In genomic region chr18:75120521-75120920, GRCh38 we compare ENCODE assay signal across 30 cellular contexts.
"Had no signal": no experiment of that assay in that cellular context is flagged by ENCODE, and none has a peak within 500 bp of the region (broad histone marks: within the 10 kb centered on the region; RNA-seq: fewer than 3 reads in every experiment).

No MANE protein-coding gene starts in this region.

- DNase-seq: activated B cell treated with CpG ODN at 0.5 μM for 24 hours; activated CD4-positive, alpha-beta T cell treated with anti-CD3 and anti-CD28 coated beads for 48 hours; activated CD4-positive, alpha-beta T cell treated with anti-CD3 and anti-CD28 coated beads, Interleukin-2, amount 50 U/mL, for 1 hour; activated CD4-positive, alpha-beta T cell treated with anti-CD3 and anti-CD28 coated beads, Interleukin-2, amount 50 U/mL, for 48 hours; activated CD8-positive, alpha-beta memory T cell treated with anti-CD3 and anti-CD28 coated beads, Interleukin-2, amount 50 U/mL, for 4 hours; activated CD8-positive, alpha-beta T cell treated with anti-CD3 and anti-CD28 coated beads for 36 hours; activated effector memory CD4-positive, alpha-beta T cell treated with anti-CD3 and anti-CD28 coated beads, Interleukin-2, amount 50 U/mL, for 16 hours; activated naive CD4-positive, alpha-beta T cell treated with anti-CD3 and anti-CD28 coated beads for 36 hours; activated naive CD8-positive, alpha-beta T cell treated with anti-CD3 and anti-CD28 coated beads for 36 hours; activated naive CD8-positive, alpha-beta T cell treated with anti-CD3 and anti-CD28 coated beads, Interleukin-2, amount 50 U/mL, for 24 hours; activated T-cell treated with anti-CD3 and anti-CD28 coated beads, Interleukin-2, amount 50 U/mL, for 1 hour; activated T-cell treated with anti-CD3 and anti-CD28 coated beads, Interleukin-2, amount 50 U/mL, for 48 hours; amygdala; aorta; body of pancreas; caudate nucleus; effector CD8-positive, alpha-beta T cell; esophagus squamous epithelium; SW 1271; T-cell; T-helper 9 cell; WERI-Rb-1 had no signal

- H3K27ac Mint-ChIP-seq: activated B cell treated with CpG ODN at 0.5 μM for 24 hours; activated CD8-positive, alpha-beta memory T cell treated with anti-CD3 and anti-CD28 coated beads, Interleukin-2, amount 10 ng/mL, durations not matched to agents 7 days and 5 days; activated CD8-positive, alpha-beta T cell treated with anti-CD3 and anti-CD28 coated beads for 36 hours; activated naive CD4-positive, alpha-beta T cell treated with anti-CD3 and anti-CD28 coated beads for 36 hours; activated naive CD4-positive, alpha-beta T cell treated with anti-CD3 and anti-CD28 coated beads, Interleukin-2, amount 50 U/mL, for 24 hours; activated naive CD8-positive, alpha-beta T cell treated with anti-CD3 and anti-CD28 coated beads for 36 hours; activated naive CD8-positive, alpha-beta T cell treated with anti-CD3 and anti-CD28 coated beads, Interleukin-2, amount 50 U/mL, for 24 hours; activated T-helper 1 cell treated with anti-CD3 and anti-CD28 coated beads, Interleukin-12 subunit alpha, Interleukin-12 subunit beta, Interleukin-2, Interleukin-4 antibody, amounts not matched to agents 30 ng/mL and 10 ng/mL and 1 ng/mL, durations not matched to agents 14 hours and 24 hours and 36 hours; activated T-helper 2 cell treated with anti-CD3 and anti-CD28 coated beads, Interferon-gamma antibody, Interleukin-2, Interleukin-4, amounts not matched to agents 10 μg/mL and 5 μg/mL and 100 μg/mL, durations not matched to agents 14 hours and 24 hours and 36 hours; T-cell; T-helper 1 cell treated with Interleukin-12 subunit alpha and Interleukin-12 subunit beta and Interleukin-4 antibody, amounts not matched to agents 30 μg/mL and 1 μg/mL, for 36 hours had no signal

- ATAC-seq: activated CD4-positive, CD25-positive, alpha-beta regulatory T cell treated with anti-CD3 and anti-CD28 coated beads, Interleukin-2, amount 50 U/mL, for 24 hours; activated CD8-positive, alpha-beta memory T cell treated with anti-CD3 and anti-CD28 coated beads, Interleukin-2, amount 10 ng/mL, durations not matched to agents 7 days and 5 days; activated CD8-positive, alpha-beta T cell treated with anti-CD3 and anti-CD28 coated beads for 36 hours; activated naive CD8-positive, alpha-beta T cell treated with anti-CD3 and anti-CD28 coated beads, Interleukin-2, amount 50 U/mL, for 24 hours; body of pancreas; T-cell had no signal

- H3K4me1 Mint-ChIP-seq: activated B cell treated with CpG ODN at 0.5 μM for 24 hours; activated CD8-positive, alpha-beta memory T cell treated with anti-CD3 and anti-CD28 coated beads, Interleukin-2, amount 10 ng/mL, durations not matched to agents 7 days and 5 days; activated naive CD4-positive, alpha-beta T cell treated with anti-CD3 and anti-CD28 coated beads, Interleukin-2, amount 50 U/mL, for 24 hours; activated naive CD8-positive, alpha-beta T cell treated with anti-CD3 and anti-CD28 coated beads for 36 hours; activated naive CD8-positive, alpha-beta T cell treated with anti-CD3 and anti-CD28 coated beads, Interleukin-2, amount 50 U/mL, for 24 hours had no signal

- H3K27me3 Mint-ChIP-seq: activated CD8-positive, alpha-beta memory T cell treated with anti-CD3 and anti-CD28 coated beads, Interleukin-2, amount 10 ng/mL, durations not matched to agents 7 days and 5 days; activated CD8-positive, alpha-beta T cell treated with anti-CD3 and anti-CD28 coated beads for 36 hours; activated naive CD4-positive, alpha-beta T cell treated with anti-CD3 and anti-CD28 coated beads, Interleukin-2, amount 50 U/mL, for 24 hours; activated naive CD8-positive, alpha-beta T cell treated with anti-CD3 and anti-CD28 coated beads for 36 hours; activated naive CD8-positive, alpha-beta T cell treated with anti-CD3 and anti-CD28 coated beads, Interleukin-2, amount 50 U/mL, for 24 hours had no signal

- H3K27me3 ChIP-seq: adrenal gland, body of pancreas, esophagus squamous epithelium had no signal

- H3K27ac ChIP-seq: adrenal gland, body of pancreas, epithelial cell of prostate, esophagus squamous epithelium, WERI-Rb-1 had no signal

- H3K4me3 ChIP-seq: adrenal gland, body of pancreas, esophagus squamous epithelium had no signal

- H3K9me3 Mint-ChIP-seq: activated B cell treated with CpG ODN at 0.5 μM for 24 hours; activated CD8-positive, alpha-beta T cell treated with anti-CD3 and anti-CD28 coated beads for 36 hours; activated naive CD4-positive, alpha-beta T cell treated with anti-CD3 and anti-CD28 coated beads for 36 hours; activated naive CD4-positive, alpha-beta T cell treated with anti-CD3 and anti-CD28 coated beads, Interleukin-2, amount 50 U/mL, for 24 hours; activated naive CD8-positive, alpha-beta T cell treated with anti-CD3 and anti-CD28 coated beads for 36 hours; activated naive CD8-positive, alpha-beta T cell treated with anti-CD3 and anti-CD28 coated beads, Interleukin-2, amount 50 U/mL, for 24 hours; activated T-helper 1 cell treated with anti-CD3 and anti-CD28 coated beads, Interleukin-12 subunit alpha, Interleukin-12 subunit beta, Interleukin-2, Interleukin-4 antibody, amounts not matched to agents 30 ng/mL and 10 ng/mL and 1 ng/mL, durations not matched to agents 14 hours and 24 hours and 36 hours; activated T-helper 2 cell treated with anti-CD3 and anti-CD28 coated beads, Interferon-gamma antibody, Interleukin-2, Interleukin-4, amounts not matched to agents 10 μg/mL and 5 μg/mL and 100 μg/mL, durations not matched to agents 14 hours and 24 hours and 36 hours; T-cell; T-helper 1 cell treated with Interleukin-12 subunit alpha and Interleukin-12 subunit beta and Interleukin-4 antibody, amounts not matched to agents 30 μg/mL and 1 μg/mL, for 36 hours had no signal

- H3K36me3 Mint-ChIP-seq: activated CD8-positive, alpha-beta memory T cell treated with anti-CD3 and anti-CD28 coated beads, Interleukin-2, amount 10 ng/mL, durations not matched to agents 7 days and 5 days; activated naive CD4-positive, alpha-beta T cell treated with anti-CD3 and anti-CD28 coated beads, Interleukin-2, amount 50 U/mL, for 24 hours; activated naive CD8-positive, alpha-beta T cell treated with anti-CD3 and anti-CD28 coated beads for 36 hours; T-cell had no signal

- H3K36me3 ChIP-seq: adrenal gland, esophagus squamous epithelium, WERI-Rb-1 had no signal

- H3K9me3 ChIP-seq: adrenal gland, body of pancreas, esophagus squamous epithelium had no signal

- H3K4me1 ChIP-seq: adrenal gland had no signal

- H3K4me3 Mint-ChIP-seq: activated B cell treated with CpG ODN at 0.5 μM for 24 hours; activated CD8-positive, alpha-beta memory T cell treated with anti-CD3 and anti-CD28 coated beads, Interleukin-2, amount 10 ng/mL, durations not matched to agents 7 days and 5 days; activated CD8-positive, alpha-beta T cell treated with anti-CD3 and anti-CD28 coated beads for 36 hours; activated naive CD4-positive, alpha-beta T cell treated with anti-CD3 and anti-CD28 coated beads for 36 hours; activated naive CD4-positive, alpha-beta T cell treated with anti-CD3 and anti-CD28 coated beads, Interleukin-2, amount 50 U/mL, for 24 hours; activated naive CD8-positive, alpha-beta T cell treated with anti-CD3 and anti-CD28 coated beads for 36 hours; activated naive CD8-positive, alpha-beta T cell treated with anti-CD3 and anti-CD28 coated beads, Interleukin-2, amount 50 U/mL, for 24 hours; activated T-helper 1 cell treated with anti-CD3 and anti-CD28 coated beads, Interleukin-12 subunit alpha, Interleukin-12 subunit beta, Interleukin-2, Interleukin-4 antibody, amounts not matched to agents 30 ng/mL and 10 ng/mL and 1 ng/mL, durations not matched to agents 14 hours and 24 hours and 36 hours; T-cell; T-helper 1 cell treated with Interleukin-12 subunit alpha and Interleukin-12 subunit beta and Interleukin-4 antibody, amounts not matched to agents 30 μg/mL and 1 μg/mL, for 36 hours had no signal
